In genomic region chr10:113326160-113327111, GRCh38 we compare ENCODE assay signal across 8 cellular contexts.
DNase-seq lines count a peak whose midpoint lies in the region; ATAC-seq, FAIRE-seq and TF ChIP-seq lines count a peak whose summit lies in the region.

No MANE protein-coding gene starts in this region.

- intact Hi-C loops in stomach (cut with DNase I; ENCODE audit: low total_unique reads) = no loop called here

- no peak overlapping the region for H3K4me3 Mint-ChIP-seq in naive thymus-derived CD8-positive, alpha-beta T cell

- TF ChIP-seq EP300 in stomach (IDR thresholded peaks at IDR 0.05) = no peak

- H3K36me3 ChIP-seq in stomach = no peaks in the 10 kb centered on the region

- no peaks in the 10 kb centered on the region for H3K4me1 ChIP-seq in stomach

- TF ChIP-seq CTCF in GM12864 (IDR thresholded peaks at IDR 0.05; ENCODE audit: low read depth, low read length, missing control alignments) (peak; percentile 9), stomach (IDR thresholded peaks at IDR 0.05) (no peak)

- H3K9me3 ChIP-seq in stomach = no peaks in the 10 kb centered on the region

- WGBS in stomach, 5 donors = 47 to 70% (median 57%) methylated on average over 5 of the region's 5 CpGs

- H3K9me3 Mint-ChIP-seq in naive thymus-derived CD8-positive, alpha-beta T cell = peaks cover 0 to 7% (median 0%) of the 10 kb centered on the region in 9 donors

- no peaks in the 10 kb centered on the region for H3K27me3 ChIP-seq in stomach

- peak overlapping the region in 3 of 5 donors; percentile 14 to 50 (median 47) for H3K27ac ChIP-seq in stomach

- TF ChIP-seq POLR2A in stomach (IDR thresholded peaks at IDR 0.05) = no peak

- no peak for FAIRE-seq in HTR-8/SVneo (lab: Jason Lieb, UNC)

- H3K4me3 ChIP-seq in GM12864 (ENCODE audit: low read depth, low read length) (no peak overlapping the region), stomach (no peak overlapping the region)

- H3K27me3 Mint-ChIP-seq in naive thymus-derived CD8-positive, alpha-beta T cell = peaks cover 0 to 7% (median 0%) of the 10 kb centered on the region in 5 donors

- no peak overlapping the region for H3K27ac Mint-ChIP-seq in naive thymus-derived CD8-positive, alpha-beta T cell

- ATAC-seq in GM21723 (IDR thresholded peaks at IDR 0.05; ENCODE audit: unreplicated experiment) = peak; percentile 94
- ATAC-seq in naive thymus-derived CD8-positive, alpha-beta T cell = no peak

- H3K36me3 Mint-ChIP-seq in naive thymus-derived CD8-positive, alpha-beta T cell = no peaks in the 10 kb centered on the region

- DNase-seq in GM12864 (ENCODE audit: low read depth) = peak; percentile 5
- DNase-seq in HTR-8/SVneo (ENCODE audit: insufficient read length, low spot score) = peak; percentile 69
- DNase-seq in amniotic epithelial cell (ENCODE audit: low read depth) = peak; percentile 51
- DNase-seq in iris pigment epithelial cell (ENCODE audit: low read depth) = peak; percentile 88
- no peak for DNase-seq in stomach
- no peak for DNase-seq in NCI-H1048 (lab: John Stamatoyannopoulos, UW)
- no peak for DNase-seq in naive thymus-derived CD8-positive, alpha-beta T cell

- H3K4me1 Mint-ChIP-seq in naive thymus-derived CD8-positive, alpha-beta T cell = peaks cover 0 to 20% (median under 1%) of the 10 kb centered on the region in 4 donors

- POLR2A ChIA-PET in naive thymus-derived CD8-positive, alpha-beta T cell (lab: Charles Lee) = no interaction called here

Comparison
In these comparisons a context has a peak if more than half of its experiments do, and no peak if none do; other contexts are left out.
1. DNase-seq: peak in GM12864 (single experiment), HTR-8/SVneo (single experiment), amniotic epithelial cell (single experiment) and iris pigment epithelial cell (single experiment); none in stomach (single experiment), NCI-H1048 (single experiment) and naive thymus-derived CD8-positive, alpha-beta T cell (0 of 10).